ENCODE assay signal across 17 cellular contexts in genomic region chr15:32790352-32790999, GRCh38.
DNase-seq lines count a peak whose midpoint lies in the region; ATAC-seq, FAIRE-seq and TF ChIP-seq lines count a peak whose summit lies in the region.
"Had no signal": no experiment of that assay in that cellular context is flagged by ENCODE, and none has a peak within 500 bp of the region (broad histone marks: within the 10 kb centered on the region; RNA-seq: fewer than 3 reads in every experiment).

No MANE protein-coding gene starts in this region.

- H3K36me3 ChIP-seq in astrocyte (ENCODE audit: insufficient read depth, low read length), result no peaks in the 10 kb centered on the region
- H3K36me3 ChIP-seq in keratinocyte (ENCODE audit: control insufficient read depth in 2 of 2, extremely low read depth in 1 of 2, insufficient read depth in 2 of 2, low read length in 2 of 2), result no peaks in the 10 kb centered on the region
- H3K36me3 ChIP-seq in neuronal stem cell (replicated peaks in 1 of 2; ENCODE audit: control insufficient read depth in 2 of 2, insufficient read depth in 2 of 2, low read length in 2 of 2), result no peaks in the 10 kb centered on the region
- H3K36me3 ChIP-seq: Peyer's patch had no signal

- no peak overlapping the region for H3K14ac ChIP-seq in neuronal stem cell (ENCODE audit: low read length)

- peaks cover 3% of the 10 kb centered on the region for H3K36me3 Mint-ChIP-seq in astrocyte (ENCODE audit: low read depth, unreplicated experiment)
- H3K36me3 Mint-ChIP-seq: activated naive CD8-positive, alpha-beta T cell treated with anti-CD3 and anti-CD28 coated beads for 36 hours had no signal

- H3K18ac ChIP-seq in neuronal stem cell (ENCODE audit: low read length), result no peak overlapping the region

- no peaks in the 10 kb centered on the region for H3K27me3 Mint-ChIP-seq in astrocyte (ENCODE audit: low read depth, unreplicated experiment)

- no peak overlapping the region for H4K91ac ChIP-seq in neuronal stem cell (ENCODE audit: low read depth, low read length, poor library complexity)

- H3K4me3 Mint-ChIP-seq in astrocyte (ENCODE audit: unreplicated experiment), result no peak overlapping the region
- H3K4me3 Mint-ChIP-seq: activated naive CD8-positive, alpha-beta T cell treated with anti-CD3 and anti-CD28 coated beads for 36 hours; neural crest cell had no signal

- H3K4me2 ChIP-seq in astrocyte (ENCODE audit: low read length) (peak overlapping the region; percentile 36), keratinocyte (ENCODE audit: control insufficient read depth, extremely low read depth, insufficient read depth, low read depth, low read length) (no peak overlapping the region), neuronal stem cell (ENCODE audit: insufficient read depth, low read length, poor library complexity, severe bottlenecking) (no peak overlapping the region)

- dilution Hi-C loops in keratinocyte (cut with MboI; ENCODE audit: extremely low pct_ligation_motif_present, low sequenced_read_pairs), result no loop called here

- no peak overlapping the region for H3K4me3 ChIP-seq in AG04450 (ENCODE audit: low read depth, low read length)
- H3K4me3 ChIP-seq in HFF-Myc (replicated peaks; ENCODE audit: low read depth, low read length), result no peak overlapping the region
- H3K4me3 ChIP-seq in astrocyte (ENCODE audit: insufficient read depth, low read depth, low read length), result no peak overlapping the region
- no peak overlapping the region for H3K4me3 ChIP-seq in keratinocyte (ENCODE audit: control insufficient read depth in 2 of 3, extremely low read depth in 1 of 3, insufficient read depth in 2 of 3, low read depth in 1 of 3, low read length in 3 of 3)
- H3K4me3 ChIP-seq in neuronal stem cell (ENCODE audit: low read length in 2 of 2), result no peak overlapping the region
- H3K4me3 ChIP-seq: Peyer's patch had no signal

- H4K8ac ChIP-seq in neuronal stem cell (ENCODE audit: low read depth, low read length), result no peak overlapping the region

- H3K4me1 ChIP-seq in astrocyte (ENCODE audit: insufficient read depth, low read length) (peaks cover 13% of the 10 kb centered on the region), keratinocyte (ENCODE audit: control insufficient read depth, extremely low read depth, insufficient read depth, low read length) (no peaks in the 10 kb centered on the region), neuronal stem cell (ENCODE audit: control insufficient read depth in 2 of 2, insufficient read depth in 1 of 2, low read depth in 1 of 2, low read length in 2 of 2) (no peaks in the 10 kb centered on the region)
- H3K4me1 ChIP-seq: Peyer's patch had no signal

- H3K23ac ChIP-seq in neuronal stem cell (ENCODE audit: low read depth, low read length, poor library complexity), result no peak overlapping the region

- DNase-seq in AG04450 (ENCODE audit: low read depth, low spot score) (peak; percentile 43), HFF-Myc (ENCODE audit: extremely low read depth, low read depth) (peak; percentile 29), astrocyte (ENCODE audit: low read depth) (peak; percentile 32), keratinocyte (ENCODE audit: low read depth, low spot score) (no peak), NCI-H774 (lab: John Stamatoyannopoulos, UW) (no peak), neuronal stem cell (ENCODE audit: low spot score) (no peak)
- DNase-seq in central memory CD4-positive, alpha-beta T cell, result no peak
- DNase-seq: activated naive CD8-positive, alpha-beta T cell treated with anti-CD3 and anti-CD28 coated beads for 36 hours; activated T-cell treated with anti-CD3 and anti-CD28 coated beads for 4 hours; COR-L47; GF-D8; NCI-H2029; NCI-H510A treated with DMSO at 0.1 percent for 48 hours; Peyer's patch; SW 1271 had no signal

- peaks cover 25% of the 10 kb centered on the region for H3K4me1 Mint-ChIP-seq in astrocyte (ENCODE audit: low read depth, unreplicated experiment)
- H3K4me1 Mint-ChIP-seq: activated naive CD8-positive, alpha-beta T cell treated with anti-CD3 and anti-CD28 coated beads for 36 hours; neural crest cell had no signal

- no peak for TF ChIP-seq CTCF in AG04450 (IDR thresholded peaks at IDR 0.05; ENCODE audit: low read depth, low read length)
- no peak for TF ChIP-seq CTCF in HFF-Myc (IDR thresholded peaks at IDR 0.05; ENCODE audit: low read depth, low read length, missing control alignments)
- TF ChIP-seq CTCF in astrocyte (IDR thresholded peaks at IDR 0.05; ENCODE audit: insufficient read depth, low read depth, low read length), result no peak
- TF ChIP-seq CTCF in keratinocyte (optimal IDR thresholded peaks at IDR 0.05 in 1 of 3, IDR thresholded peaks at IDR 0.05 in 1 of 3, conservative IDR thresholded peaks at IDR 0.05 in 1 of 3; ENCODE audit: extremely low read depth in 1 of 3, insufficient read depth in 2 of 3, low read length in 3 of 3), result no peak

- no peak overlapping the region for H2BK12ac ChIP-seq in neuronal stem cell (ENCODE audit: low read length)

- H3K4ac ChIP-seq in neuronal stem cell (ENCODE audit: low read length), result no peak overlapping the region

- H3K27ac ChIP-seq in AG04450 (ENCODE audit: low read depth, low read length), result peak overlapping the region; percentile 66
- no peak overlapping the region for H3K27ac ChIP-seq in astrocyte (ENCODE audit: low read depth, low read length)
- no peak overlapping the region for H3K27ac ChIP-seq in keratinocyte (ENCODE audit: control insufficient read depth, insufficient read depth, low read length)
- H3K27ac ChIP-seq in neuronal stem cell (replicated peaks; ENCODE audit: low read length), result no peak overlapping the region
- H3K27ac ChIP-seq: Peyer's patch had no signal

- no peak overlapping the region for H2AK5ac ChIP-seq in neuronal stem cell (ENCODE audit: low read depth, low read length)

- no peak overlapping the region for H2BK120ac ChIP-seq in neuronal stem cell (ENCODE audit: low read depth, low read length)

- POLR2A ChIA-PET in AG04450 (lab: Yijun Ruan, JAX), result interaction anchor here (0.7 to 1.8 kb wide), 5 partner anchors 9 to 130 kb away, joined by 3 to 8 read pairs (median 3); no protein-coding TSS in a partner anchor

- no peak for ATAC-seq in GM18520 (IDR thresholded peaks at IDR 0.05; ENCODE audit: unreplicated experiment)

- H2AFZ ChIP-seq in astrocyte (ENCODE audit: low read depth, low read length) (no peak overlapping the region), keratinocyte (ENCODE audit: control insufficient read depth, low read length) (no peak overlapping the region), neuronal stem cell (ENCODE audit: low read length) (no peak overlapping the region)

- FAIRE-seq in astrocyte (lab: Jason Lieb, UNC) (peak; percentile 84), keratinocyte (lab: Jason Lieb, UNC) (peak; percentile 17)

- H4K20me1 ChIP-seq in astrocyte (ENCODE audit: insufficient read depth, low read length), result no peaks in the 10 kb centered on the region
- H4K20me1 ChIP-seq in keratinocyte (ENCODE audit: control insufficient read depth, extremely low read depth, insufficient read depth, low read length), result no peaks in the 10 kb centered on the region

- no peaks in the 10 kb centered on the region for H3K9me1 ChIP-seq in keratinocyte (ENCODE audit: control insufficient read depth, extremely low read depth, insufficient read depth, low read length)

- CTCF ChIA-PET in AG04450 (lab: Charles Lee), result interaction anchor here (0.8 kb wide), 1 partner anchor 54 kb away, joined by 4 read pairs; no protein-coding TSS in a partner anchor

- no peaks in the 10 kb centered on the region for H3K27me3 ChIP-seq in AG04450 (ENCODE audit: control insufficient read depth, insufficient read depth, low read length)
- H3K27me3 ChIP-seq in astrocyte (ENCODE audit: insufficient read depth, low read length), result no peaks in the 10 kb centered on the region
- H3K27me3 ChIP-seq in keratinocyte (ENCODE audit: control insufficient read depth, extremely low read depth, insufficient read depth, low read length), result no peaks in the 10 kb centered on the region
- no peaks in the 10 kb centered on the region for H3K27me3 ChIP-seq in neuronal stem cell (ENCODE audit: control insufficient read depth in 3 of 3, insufficient read depth in 3 of 3, low read depth in 1 of 3, low read length in 3 of 3)
- H3K27me3 ChIP-seq: Peyer's patch had no signal

- no peak overlapping the region for H2BK15ac ChIP-seq in neuronal stem cell (ENCODE audit: low read length)

- H3K79me1 ChIP-seq in neuronal stem cell (ENCODE audit: low read depth, low read length), result no peaks in the 10 kb centered on the region

- H3K9me3 ChIP-seq in AG04450 (ENCODE audit: control insufficient read depth, insufficient read depth, low read length) (no peaks in the 10 kb centered on the region), astrocyte (ENCODE audit: insufficient read depth, low read depth, low read length) (no peaks in the 10 kb centered on the region), keratinocyte (ENCODE audit: control insufficient read depth, low read depth, low read length) (no peaks in the 10 kb centered on the region), neuronal stem cell (replicated peaks in 1 of 2; ENCODE audit: control insufficient read depth in 2 of 2, insufficient read depth in 1 of 2, low read depth in 1 of 2, low read length in 2 of 2) (no peaks in the 10 kb centered on the region)
- H3K9me3 ChIP-seq: Peyer's patch had no signal

- H3K79me2 ChIP-seq in astrocyte (ENCODE audit: insufficient read depth, low read length) (no peaks in the 10 kb centered on the region), keratinocyte (ENCODE audit: control insufficient read depth, insufficient read depth, low read length) (no peaks in the 10 kb centered on the region)

- H3K9ac ChIP-seq in astrocyte (ENCODE audit: low read length) (no peak overlapping the region), keratinocyte (ENCODE audit: control insufficient read depth, extremely low read depth, insufficient read depth, low read length) (no peak overlapping the region), neuronal stem cell (ENCODE audit: low read depth, low read length, poor library complexity) (no peak overlapping the region)

- H3K9me3 Mint-ChIP-seq in astrocyte (ENCODE audit: unreplicated experiment), result no peaks in the 10 kb centered on the region
- H3K9me3 Mint-ChIP-seq: activated naive CD8-positive, alpha-beta T cell treated with anti-CD3 and anti-CD28 coated beads for 36 hours had no signal

- no peak overlapping the region for H2BK5ac ChIP-seq in neuronal stem cell (ENCODE audit: low read length)

- no CpG with 5 or more reads among the region's 2 CpGs for WGBS in neuronal stem cell (ENCODE audit: extremely low coverage in 2 of 2, insufficient read length in 2 of 2, insufficient replicate concordance in 1 of 2), 2 donors

- H3K27ac Mint-ChIP-seq in astrocyte (ENCODE audit: unreplicated experiment), result no peak overlapping the region
- H3K27ac Mint-ChIP-seq: activated naive CD8-positive, alpha-beta T cell treated with anti-CD3 and anti-CD28 coated beads for 36 hours had no signal

Comparison
In these comparisons a context has a peak if more than half of its experiments do, and no peak if none do; other contexts are left out.
1. DNase-seq: peak in AG04450 (single experiment), HFF-Myc (single experiment) and astrocyte (single experiment); none in keratinocyte (single experiment), central memory CD4-positive, alpha-beta T cell (single experiment), NCI-H774 (single experiment) and neuronal stem cell (single experiment).